In the genomic region with DNA sequence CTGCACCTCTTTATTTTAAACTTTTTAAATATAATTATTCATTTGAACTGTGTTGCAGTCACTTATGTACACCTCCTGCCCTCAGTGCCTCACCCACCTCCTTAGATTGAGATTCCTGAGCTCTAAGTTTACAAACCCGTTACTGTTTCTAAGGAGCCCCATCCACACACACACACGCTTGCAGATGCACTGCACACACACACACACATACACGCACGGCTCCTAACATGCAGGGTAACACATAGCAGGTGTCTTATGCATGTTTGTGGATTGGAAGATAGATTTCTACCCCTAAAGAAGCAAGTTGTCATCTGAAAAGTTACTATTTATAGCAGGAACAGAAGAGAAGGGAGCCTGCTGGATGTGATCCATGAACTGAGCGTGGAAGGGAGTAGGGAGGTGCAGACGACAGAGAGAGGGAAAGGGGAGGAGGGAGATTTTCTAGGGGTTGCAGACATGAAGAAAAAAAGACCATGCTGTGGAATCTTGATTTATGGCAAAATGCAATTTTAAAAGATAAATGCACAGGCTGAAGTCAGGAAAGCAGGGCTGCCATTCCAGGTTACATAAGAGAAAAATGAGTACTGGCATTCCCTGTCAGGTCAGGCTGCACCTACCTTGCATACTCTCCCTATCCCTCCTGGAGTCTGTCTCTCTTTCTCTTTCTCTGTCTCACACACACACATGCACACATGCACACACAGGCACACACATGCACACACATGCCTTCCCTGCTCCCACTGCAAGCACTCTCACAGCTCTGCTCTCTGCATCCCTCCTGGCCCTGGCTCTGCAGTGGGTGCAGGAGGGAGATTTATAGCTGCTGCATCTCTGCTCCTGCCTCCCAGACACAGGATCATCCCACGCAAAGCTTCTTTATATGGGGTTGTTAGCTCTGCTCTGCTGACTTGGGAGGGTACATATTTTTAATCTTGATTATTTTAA, we compare ENCODE assay signal across 16 cellular contexts.
A peak's percentile ranks its signal among the peaks of the same experiment; 100 is the strongest.
DNase-seq lines count a peak whose midpoint lies in the region; ATAC-seq and TF ChIP-seq lines count a peak whose summit lies in the region.
"Had no signal": no experiment of that assay in that cellular context is flagged by ENCODE, and none has a peak within 500 bp of the region (broad histone marks: within the 10 kb centered on the region; RNA-seq: fewer than 3 reads in every experiment).

No MANE protein-coding gene starts in this region.

- H3K9me3 Mint-ChIP-seq in naive thymus-derived CD8-positive, alpha-beta T cell: peaks cover 0 to 10% (median 0%) of the 10 kb centered on the region in 9 donors
- no peaks in the 10 kb centered on the region for H3K9me3 Mint-ChIP-seq in naive thymus-derived CD4-positive, alpha-beta T cell
- H3K9me3 Mint-ChIP-seq: GM23338 had no signal

- intact Hi-C loops in head of caudate nucleus (cut with DNase I): no loop called here
- intact Hi-C loops in naive thymus-derived CD4-positive, alpha-beta T cell (cut with micrococcal nuclease): no loop called here

- H3K4me3 ChIP-seq in WERI-Rb-1 (ENCODE audit: low read depth, low read length): no peak overlapping the region
- H3K4me3 ChIP-seq in naive thymus-derived CD4-positive, alpha-beta T cell (ENCODE audit: low read length): no peak overlapping the region
- H3K4me3 ChIP-seq: A549, GM23338, PC-9 had no signal

- H3K36me3 Mint-ChIP-seq in naive thymus-derived CD8-positive, alpha-beta T cell: no peaks in the 10 kb centered on the region
- no peaks in the 10 kb centered on the region for H3K36me3 Mint-ChIP-seq in naive thymus-derived CD4-positive, alpha-beta T cell

- H3K27ac ChIP-seq in WERI-Rb-1 (no peak overlapping the region), foreskin keratinocyte (no peak overlapping the region)
- no peak overlapping the region for H3K27ac ChIP-seq in naive thymus-derived CD4-positive, alpha-beta T cell (ENCODE audit: low read depth, low read length)
- H3K27ac ChIP-seq: A549, C4-2B, PC-9 had no signal

- H3K9me3 ChIP-seq in WERI-Rb-1 (ENCODE audit: severe bottlenecking): no peaks in the 10 kb centered on the region
- no peaks in the 10 kb centered on the region for H3K9me3 ChIP-seq in naive thymus-derived CD4-positive, alpha-beta T cell (ENCODE audit: control insufficient read depth in 2 of 3, low read length in 3 of 3)
- H3K9me3 ChIP-seq: A549 had no signal

- H3K4me3 Mint-ChIP-seq in naive thymus-derived CD8-positive, alpha-beta T cell: no peak overlapping the region
- no peak overlapping the region for H3K4me3 Mint-ChIP-seq in naive thymus-derived CD4-positive, alpha-beta T cell
- H3K4me3 Mint-ChIP-seq: GM23338 had no signal

- TF ChIP-seq CTCF in WERI-Rb-1 (IDR thresholded peaks at IDR 0.05; ENCODE audit: low read depth, low read length) (no peak), foreskin keratinocyte (conservative IDR thresholded peaks at IDR 0.05) (no peak)

- ATAC-seq in naive thymus-derived CD8-positive, alpha-beta T cell: no peak
- no peak for ATAC-seq in naive thymus-derived CD4-positive, alpha-beta T cell
- ATAC-seq in foreskin keratinocyte (no peak), GM18858 (IDR thresholded peaks at IDR 0.05; ENCODE audit: unreplicated experiment) (no peak)
- ATAC-seq: A549, GM23338 had no signal

- no peaks in the 10 kb centered on the region for H3K4me1 Mint-ChIP-seq in naive thymus-derived CD8-positive, alpha-beta T cell
- H3K4me1 Mint-ChIP-seq in naive thymus-derived CD4-positive, alpha-beta T cell: no peaks in the 10 kb centered on the region

- DNase-seq in Ammon's horn (ENCODE audit: low spot score): peak; percentile 35
- DNase-seq in WERI-Rb-1: peak; percentile 37
- peak in 33 of 42 donors; percentile 24 to 81 (median 54) for DNase-seq in head of caudate nucleus
- peak; percentile 75 for DNase-seq in putamen (ENCODE audit: low spot score)
- DNase-seq in naive thymus-derived CD8-positive, alpha-beta T cell: no peak
- DNase-seq in naive thymus-derived CD4-positive, alpha-beta T cell: no peak
- DNase-seq in foreskin keratinocyte: no peak
- DNase-seq: DMS 273 treated with DMSO at 0.1 percent for 48 hours, GF-D8, KBM-7, NCI-H1436 treated with DMSO at 0.1 percent for 48 hours, PC-9 had no signal

- H3K27me3 ChIP-seq in WERI-Rb-1 (ENCODE audit: insufficient read depth, low read depth, severe bottlenecking) (peaks cover 13% of the 10 kb centered on the region), foreskin keratinocyte (no peaks in the 10 kb centered on the region)
- H3K27me3 ChIP-seq in naive thymus-derived CD4-positive, alpha-beta T cell (ENCODE audit: control insufficient read depth in 2 of 2, insufficient read depth in 2 of 2, low read length in 2 of 2): no peaks in the 10 kb centered on the region

- POLR2A ChIA-PET in naive thymus-derived CD8-positive, alpha-beta T cell (lab: Charles Lee): no interaction called here
- POLR2A ChIA-PET in naive thymus-derived CD4-positive, alpha-beta T cell (lab: Charles Lee): no interaction called here

- peaks cover 2 to 21% (median 10%) of the 10 kb centered on the region in 5 donors for H3K27me3 Mint-ChIP-seq in naive thymus-derived CD8-positive, alpha-beta T cell
- peaks cover 0 to 15% (median 6%) of the 10 kb centered on the region in 5 donors for H3K27me3 Mint-ChIP-seq in naive thymus-derived CD4-positive, alpha-beta T cell

- no peaks in the 10 kb centered on the region for H3K4me1 ChIP-seq in naive thymus-derived CD4-positive, alpha-beta T cell (ENCODE audit: control insufficient read depth in 2 of 2, insufficient read depth in 2 of 2, low read length in 2 of 2)
- no peaks in the 10 kb centered on the region for H3K4me1 ChIP-seq in foreskin keratinocyte
- H3K4me1 ChIP-seq: A549 had no signal

- H3K27ac Mint-ChIP-seq in naive thymus-derived CD8-positive, alpha-beta T cell: no peak overlapping the region
- H3K27ac Mint-ChIP-seq in naive thymus-derived CD4-positive, alpha-beta T cell: no peak overlapping the region
- H3K27ac Mint-ChIP-seq: GM23338 had no signal

- CTCF ChIA-PET in naive thymus-derived CD4-positive, alpha-beta T cell (lab: Charles Lee): no interaction called here

- H3K36me3 ChIP-seq in WERI-Rb-1: no peaks in the 10 kb centered on the region
- no peaks in the 10 kb centered on the region for H3K36me3 ChIP-seq in naive thymus-derived CD4-positive, alpha-beta T cell (ENCODE audit: control insufficient read depth in 2 of 3, insufficient read depth in 3 of 3, low read length in 3 of 3)

Comparison
In these comparisons a context has a peak if more than half of its experiments do, and no peak if none do; other contexts are left out.
1. DNase-seq: peak in Ammon's horn (single experiment), WERI-Rb-1 (single experiment), head of caudate nucleus (33 of 42) and putamen (single experiment); none in naive thymus-derived CD8-positive, alpha-beta T cell (0 of 10), naive thymus-derived CD4-positive, alpha-beta T cell (0 of 9) and foreskin keratinocyte (0 of 2).